8 cellular contexts compared by ENCODE assay signal in genomic region chr5:177553671-177554429, GRCh38. TPM values are rescaled to one million over a fixed set of nuclear protein-coding genes. Genes with fewer than 3 reads are reported as not detected.
DNase-seq lines count a peak whose midpoint lies in the region; ATAC-seq and TF ChIP-seq lines count a peak whose summit lies in the region.

No MANE protein-coding gene starts in this region.

- H2AFZ ChIP-seq in ACC112 (ENCODE audit: low read length, unreplicated experiment): peak overlapping the region; percentile 33

- H3K4me3 ChIP-seq in ACC112 (ENCODE audit: low read depth, low read length): peak overlapping the region; percentile 92
- peak overlapping the region; percentile 90 to 93 (median 90) for H3K4me3 ChIP-seq in breast epithelium

- H3K36me3 ChIP-seq in ACC112 (ENCODE audit: insufficient read depth, low read length): peaks cover 9% of the 10 kb centered on the region; the same call in 1 of the 2 replicates
- no peaks in the 10 kb centered on the region for H3K36me3 ChIP-seq in breast epithelium

- intact Hi-C loops in breast epithelium (cut with DNase I; ENCODE audit: low total_unique reads): loop anchor here (5.0 kb wide), 1 partner anchor 978 kb away; no protein-coding TSS in a partner anchor

- no peaks in the 10 kb centered on the region for H3K9me3 ChIP-seq in breast epithelium

- H3K4me1 ChIP-seq in ACC112 (ENCODE audit: control insufficient read depth, insufficient read depth, low read length, unreplicated experiment) (peaks cover 13% of the 10 kb centered on the region), breast epithelium (no peaks in the 10 kb centered on the region)

- no peak for TF ChIP-seq POLR2A in breast epithelium (IDR thresholded peaks at IDR 0.05)

- peak; percentile 45 for ATAC-seq in GM18868 (IDR thresholded peaks at IDR 0.05; ENCODE audit: unreplicated experiment)
- ATAC-seq in HG03066 (IDR thresholded peaks at IDR 0.05; ENCODE audit: low read depth, unreplicated experiment): peak; percentile 36

- H3K79me2 ChIP-seq in ACC112 (ENCODE audit: control insufficient read depth, insufficient read depth, low read length, unreplicated experiment): peaks cover 49% of the 10 kb centered on the region

- no peak for TF ChIP-seq CTCF in breast epithelium (IDR thresholded peaks at IDR 0.05)

- no peaks in the 10 kb centered on the region for H3K27me3 ChIP-seq in ACC112 (ENCODE audit: insufficient read depth, low read length)
- H3K27me3 ChIP-seq in breast epithelium: no peaks in the 10 kb centered on the region

- H3K27ac ChIP-seq in ACC112 (ENCODE audit: low read depth, low read length) (peak overlapping the region; percentile 25; the same call in 1 of the 2 replicates), breast epithelium (peak overlapping the region; percentile 81 to 95)

- DNase-seq in T-helper 2 cell (peak in 4 of 5 experiments; percentile 4 to 20 (median 12)), breast epithelium (ENCODE audit: low spot score in 2 of 2) (peak; percentile 20 to 54), kidney tubule cell (ENCODE audit: low spot score) (peak; percentile 31), NOMO-1 (lab: John Stamatoyannopoulos, UW; ENCODE audit: unreplicated experiment in 2 of 2) (no peak)
- peak; percentile 24 for DNase-seq in stimulated activated CD4-positive, alpha-beta T cell treated with anti-CD3 and anti-CD28 coated beads, Interleukin-1b, Interleukin-23, amount 100 ng/mL, for 48 hours

RNA-seq across cellular contexts. Expression of gene FAM193B, which starts 0.5 kb away (rescaled TPM):
- total RNA-seq in breast epithelium: 10 to 100 TPM; 35.4 to 81.5 (median 77.0) TPM

RNA-seq across cellular contexts. Expression of gene DDX41, which starts 37.1 kb away (rescaled TPM):
- 100 to 1,000 TPM in 2 of 3 donors, 10 to 100 TPM in 1; 76.0 to 110 (median 103) TPM for total RNA-seq in breast epithelium

RNA-seq across cellular contexts. Expression of gene TMED9, which starts 38.2 kb away (rescaled TPM):
- total RNA-seq in breast epithelium: 100 to 1,000 TPM in 1 of 3 donors, 10 to 100 TPM in 2; 75.4 to 109 (median 95.1) TPM

RNA-seq across cellular contexts. Expression of gene DOK3, which starts 44.2 kb away (rescaled TPM):
- total RNA-seq in breast epithelium: 1 to 10 TPM; 1.6 to 7.2 (median 6.6) TPM

RNA-seq across cellular contexts. Expression of gene B4GALT7, which starts 46.1 kb away (rescaled TPM):
- total RNA-seq in breast epithelium: 10 to 100 TPM; 21.4 to 27.5 (median 22.6) TPM

Comparison
In these comparisons a context has a peak if more than half of its experiments do, and no peak if none do; other contexts are left out.
1. DNase-seq: peak in T-helper 2 cell (4 of 5), breast epithelium (2 of 2), kidney tubule cell (single experiment) and stimulated activated CD4-positive, alpha-beta T cell treated with anti-CD3 and anti-CD28 coated beads, Interleukin-1b, Interleukin-23, amount 100 ng/mL, for 48 hours (single experiment); none in NOMO-1 (0 of 2).